Comparison of ENCODE assay signal across 1 cellular context in genomic region chr3:12994357-12994606, GRCh38.
TF ChIP-seq lines count a peak whose summit lies in the region.

No MANE protein-coding gene starts in this region.

TF ChIP-seq in K562, 482 proteins besides CTCF, POLR2A, EP300 and RAD21 (continued from another document and continues in another):
- TF ChIP-seq ELK3 (CRISPR knock-in tag; IDR thresholded peaks at IDR 0.05) = no peak
- no peak for TF ChIP-seq RBM14 (IDR thresholded peaks at IDR 0.05; ENCODE audit: borderline replicate concordance, insufficient read depth, low read depth, low read length)
- TF ChIP-seq ARNT (IDR thresholded peaks at IDR 0.05) = no peak
- TF ChIP-seq MGA (IDR thresholded peaks at IDR 0.05) = no peak
- TF ChIP-seq ZNF668 (CRISPR knock-in tag; IDR thresholded peaks at IDR 0.05) = no peak
- TF ChIP-seq HMG20B (CRISPR knock-in tag; IDR thresholded peaks at IDR 0.05) = no peak
- no peak for TF ChIP-seq PATZ1 (CRISPR knock-in tag; IDR thresholded peaks at IDR 0.05; ENCODE audit: borderline replicate concordance)
- TF ChIP-seq FOXM1 (IDR thresholded peaks at IDR 0.05; ENCODE audit: low read depth) = no peak
- 0 out of 2 replicates have a peak, but pooled peaks have one; percentile 43 for TF ChIP-seq FOXM1 (CRISPR knock-in tag; IDR thresholded peaks at IDR 0.05; ENCODE audit: low read depth)
- no peak for TF ChIP-seq ZKSCAN1 (IDR thresholded peaks at IDR 0.05; ENCODE audit: low read depth, low read length)
- TF ChIP-seq SIX5 (IDR thresholded peaks at IDR 0.05; ENCODE audit: borderline replicate concordance in 1 of 2, insufficient read depth in 1 of 2, low read depth in 1 of 2, low read length in 2 of 2) = no peak
- no peak for TF ChIP-seq ZNF316 (IDR thresholded peaks at IDR 0.05)
- peak; percentile 9; the same call in 1 of the 2 replicates for TF ChIP-seq RREB1 (CRISPR knock-in tag; IDR thresholded peaks at IDR 0.05)
- no peak for TF ChIP-seq IRF2 (CRISPR knock-in tag; IDR thresholded peaks at IDR 0.05)
- no peak for TF ChIP-seq ZNF76 (CRISPR knock-in tag; IDR thresholded peaks at IDR 0.05; ENCODE audit: borderline replicate concordance)
- TF ChIP-seq DLX4 (CRISPR knock-in tag; IDR thresholded peaks at IDR 0.05) = no peak
- TF ChIP-seq USF2 (CRISPR knock-in tag; IDR thresholded peaks at IDR 0.05) = no peak
- no peak for TF ChIP-seq TAF1 (IDR thresholded peaks at IDR 0.05; ENCODE audit: control insufficient read depth, extremely low read depth, insufficient read depth, low read length, severe bottlenecking)
- no peak for TF ChIP-seq HCFC1 (IDR thresholded peaks at IDR 0.05; ENCODE audit: low read depth, low read length)
- no peak for TF ChIP-seq FOXK1 (CRISPR knock-in tag; IDR thresholded peaks at IDR 0.05; ENCODE audit: borderline replicate concordance)
- TF ChIP-seq ZBTB7A (IDR thresholded peaks at IDR 0.05; ENCODE audit: borderline replicate concordance, control insufficient read depth, low read depth, low read length) = peak; percentile 59; the same call in 1 of the 2 replicates
- TF ChIP-seq STAT5A (IDR thresholded peaks at IDR 0.05; ENCODE audit: borderline replicate concordance, low read length) = no peak
- no peak for TF ChIP-seq ATF7 (IDR thresholded peaks at IDR 0.05)
- no peak for TF ChIP-seq CSDE1 (IDR thresholded peaks at IDR 0.05)
- TF ChIP-seq UBTF (IDR thresholded peaks at IDR 0.05; ENCODE audit: borderline replicate concordance in 1 of 2, low read depth in 2 of 2, low read length in 2 of 2) = 0 out of 4 replicates have a peak, but pooled peaks of 1 of the 2 experiments have one; percentile 19
- peak in 1 of 2 experiments; percentile 1; a peak in 2 of 4 replicates for TF ChIP-seq MAZ (CRISPR knock-in tag; conservative IDR thresholded peaks at IDR 0.05 in 1 of 2, IDR thresholded peaks at IDR 0.05 in 1 of 2)
- no peak for TF ChIP-seq NR4A1 (CRISPR knock-in tag; IDR thresholded peaks at IDR 0.05)
- TF ChIP-seq NR4A1 (tag; IDR thresholded peaks at IDR 0.05) = peak; percentile 56; the same call in 1 of the 2 replicates
- TF ChIP-seq FOS (IDR thresholded peaks at IDR 0.05; ENCODE audit: extremely low read depth, insufficient read length) = no peak
- TF ChIP-seq CREB1 (IDR thresholded peaks at IDR 0.05) = peak; percentile 37; the same call in 1 of the 2 replicates
- peak; percentile 50; the same call in 1 of the 2 replicates for TF ChIP-seq CREB1 (CRISPR knock-in tag; IDR thresholded peaks at IDR 0.05)
